ENCODE assay signal across 1 cellular context in genomic region chr7:69250958-69251357, GRCh38.
A peak's percentile ranks its signal among the peaks of the same experiment; 100 is the strongest.
TF ChIP-seq lines count a peak whose summit lies in the region.

No MANE protein-coding gene starts in this region.

TF ChIP-seq in liver, 16 proteins besides CTCF, POLR2A, EP300 and RAD21 (continued from another document):
- TF ChIP-seq REST (IDR thresholded peaks at IDR 0.05) (no peak), ZBTB33 (IDR thresholded peaks at IDR 0.05) (peak; percentile 72), FOXA2 (IDR thresholded peaks at IDR 0.05) (no peak), GABPA (IDR thresholded peaks at IDR 0.05 in 1 of 2, conservative IDR thresholded peaks at IDR 0.05 in 1 of 2) (no peak), EGR1 (IDR thresholded peaks at IDR 0.05; ENCODE audit: low read depth in 2 of 2) (no peak), MAX (IDR thresholded peaks at IDR 0.05) (peak; percentile 58), JUND (IDR thresholded peaks at IDR 0.05) (peak; percentile 38 to 90), TAF1 (conservative IDR thresholded peaks at IDR 0.05) (no peak)
